8 cellular contexts compared by ENCODE assay signal in genomic region chr6:16712931-16713484, GRCh38. TPM values are rescaled to one million over a fixed set of nuclear protein-coding genes. Genes with fewer than 3 reads are reported as not detected.
DNase-seq lines count a peak whose midpoint lies in the region; ATAC-seq, FAIRE-seq and TF ChIP-seq lines count a peak whose summit lies in the region.

No MANE protein-coding gene starts in this region.

- ATAC-seq in GM12878, result peak; percentile 71
- peak; percentile 61 for ATAC-seq in stimulated activated effector memory CD8-positive, alpha-beta T cell treated with anti-CD3 and anti-CD28 coated beads, Interleukin-12 subunit alpha, Interleukin-12 subunit beta, amount 100 ng/mL, for 72 hours

- SMC1A ChIA-PET in GM12878 (lab: Charles Lee; ENCODE audit: uncharacterized antibody, unreplicated experiment), result interaction anchor here (0.7 to 4.2 kb wide), 25 partner anchors 9 to 430 kb away, joined by 3 to 28 read pairs (median 3); no protein-coding TSS in a partner anchor

- BruUV-seq in GM12878 (replicated peaks; lab: Mats Ljungman, UMichigan), result no TSS peak

- H3K4me3 ChIP-seq in OCI-LY3 (ENCODE audit: low read length) (peak overlapping the region; percentile 52; the same call in 1 of the 2 replicates), GM12878 (no peak overlapping the region), keratinocyte (ENCODE audit: control insufficient read depth in 2 of 3, extremely low read depth in 1 of 3, insufficient read depth in 2 of 3, low read depth in 1 of 3, low read length in 3 of 3) (peak overlapping the region; percentile 5 to 50 (median 27))

- in situ Hi-C loops in GM12878 (cut with MboI), result no loop called here

- TF ChIP-seq RAD21 in GM12878 (IDR thresholded peaks at IDR 0.05; ENCODE audit: insufficient read depth, low read depth, low read length), result peak; percentile 50

- FAIRE-seq in GM12878 (lab: Jason Lieb, UNC) (no peak), keratinocyte (lab: Jason Lieb, UNC) (peak; percentile 87)

- H3K9me3 ChIP-seq in OCI-LY3 (ENCODE audit: insufficient read depth, low read length) (no peaks in the 10 kb centered on the region), GM12878 (replicated peaks; ENCODE audit: control insufficient read depth, insufficient read depth, low read length) (no peaks in the 10 kb centered on the region), keratinocyte (ENCODE audit: control insufficient read depth, low read depth, low read length) (no peaks in the 10 kb centered on the region)

- peaks cover 33% of the 10 kb centered on the region for H3K36me3 Mint-ChIP-seq in stimulated activated effector memory CD8-positive, alpha-beta T cell treated with anti-CD3 and anti-CD28 coated beads, Interleukin-12 subunit alpha, Interleukin-12 subunit beta, amount 100 ng/mL, for 72 hours

- intact Hi-C loops in GM12878 (cut with micrococcal nuclease; ENCODE audit: unreplicated experiment), result loop anchor here (2.0 to 5.0 kb wide), 4 partner anchors 49 to 201 kb away; partner anchors contain the start of gene ATXN1

- H3K27ac ChIP-seq in OCI-LY3 (ENCODE audit: low read length), result no peak overlapping the region
- peak overlapping the region; percentile 40; the same call in 1 of the 2 replicates for H3K27ac ChIP-seq in GM12878 (ENCODE audit: control insufficient read depth, insufficient read depth)
- peak overlapping the region; percentile 96 for H3K27ac ChIP-seq in keratinocyte (ENCODE audit: control insufficient read depth, insufficient read depth, low read length)

- peak overlapping the region; percentile 70 for H3K4me3 Mint-ChIP-seq in stimulated activated effector memory CD8-positive, alpha-beta T cell treated with anti-CD3 and anti-CD28 coated beads, Interleukin-12 subunit alpha, Interleukin-12 subunit beta, amount 100 ng/mL, for 72 hours

- TF ChIP-seq CTCF in OCI-LY3 (IDR thresholded peaks at IDR 0.05; ENCODE audit: low read depth, low read length) (peak; percentile 33), GM12878 (IDR thresholded peaks at IDR 0.05 in 2 of 3, conservative IDR thresholded peaks at IDR 0.05 in 1 of 3; ENCODE audit: control insufficient read depth in 2 of 3, extremely low read depth in 1 of 3, insufficient read depth in 1 of 3, low read depth in 3 of 3, low read length in 3 of 3) (peak; percentile 25 to 56 (median 50)), keratinocyte (optimal IDR thresholded peaks at IDR 0.05 in 1 of 3, IDR thresholded peaks at IDR 0.05 in 1 of 3, conservative IDR thresholded peaks at IDR 0.05 in 1 of 3; ENCODE audit: extremely low read depth in 1 of 3, insufficient read depth in 2 of 3, low read length in 3 of 3) (peak; percentile 42 to 51 (median 49))

- POLR2A ChIA-PET in GM12878 (lab: Charles Lee), result interaction anchor here (1.0 to 1.6 kb wide), 4 partner anchors 13 to 241 kb away, joined by 3 to 5 read pairs (median 4); no protein-coding TSS in a partner anchor

- no peaks in the 10 kb centered on the region for H3K9me1 ChIP-seq in keratinocyte (ENCODE audit: control insufficient read depth, extremely low read depth, insufficient read depth, low read length)

- DNase-seq in GM04503 (ENCODE audit: low read depth), result peak; percentile 91
- peak; percentile 95 for DNase-seq in HCEC 1CT
- DNase-seq in GM12878 (ENCODE audit: low read depth, low spot score), result no peak
- DNase-seq in keratinocyte (ENCODE audit: low read depth, low spot score), result peak; percentile 76
- peak in 1 of 2 donors; percentile 66 for DNase-seq in stimulated activated effector memory CD8-positive, alpha-beta T cell treated with anti-CD3 and anti-CD28 coated beads, Interleukin-12 subunit alpha, Interleukin-12 subunit beta, amount 100 ng/mL, for 72 hours (ENCODE audit: low spot score in 2 of 2)
- no peak for DNase-seq in GM19238 (ENCODE audit: insufficient read length, low spot score)
- DNase-seq in activated CD4-positive, CD25-positive, alpha-beta regulatory T cell treated with anti-CD3 and anti-CD28 coated beads, Interleukin-2, amount 50 U/mL, for 72 hours, result no peak

- no peaks in the 10 kb centered on the region for H3K9me3 Mint-ChIP-seq in stimulated activated effector memory CD8-positive, alpha-beta T cell treated with anti-CD3 and anti-CD28 coated beads, Interleukin-12 subunit alpha, Interleukin-12 subunit beta, amount 100 ng/mL, for 72 hours

- H3K9ac ChIP-seq in OCI-LY3 (ENCODE audit: low read length) (no peak overlapping the region), GM12878 (ENCODE audit: control insufficient read depth, insufficient read depth, low read length) (no peak overlapping the region), keratinocyte (ENCODE audit: control insufficient read depth, extremely low read depth, insufficient read depth, low read length) (peak overlapping the region; percentile 80)

- no peak for TF ChIP-seq POLR2A in GM12878 (IDR thresholded peaks at IDR 0.05; ENCODE audit: low read depth, low read length)

- CTCF ChIA-PET in GM12878 (lab: Yijun Ruan, JAX), result interaction anchor here (0.8 to 5.1 kb wide), 15 partner anchors 12 to 380 kb away, joined by 3 to 28 read pairs (median 6); partner anchors contain the start of gene ATXN1

- RAD21 ChIA-PET in GM12878 (lab: Charles Lee; ENCODE audit: unreplicated experiment), result interaction anchor here (0.7 to 3.4 kb wide), 19 partner anchors 13 to 408 kb away, joined by 3 to 17 read pairs (median 5); no protein-coding TSS in a partner anchor

- H3K4me2 ChIP-seq in OCI-LY3 (ENCODE audit: low read length), result peak overlapping the region; percentile 51
- H3K4me2 ChIP-seq in GM12878 (ENCODE audit: control insufficient read depth, insufficient read depth), result peak overlapping the region; percentile 64
- H3K4me2 ChIP-seq in keratinocyte (ENCODE audit: control insufficient read depth, extremely low read depth, insufficient read depth, low read depth, low read length), result peak overlapping the region; percentile 81

- 10% methylated on average over 7 of the region's 7 CpGs for WGBS in GM12878 (ENCODE audit: insufficient coverage, insufficient replicate concordance, low lambda C conversion rate, missing lambda C conversion rate)

- peak in 1 of 2 experiments; percentile 66; a peak in 1 of 4 replicates for TF ChIP-seq EP300 in GM12878 (IDR thresholded peaks at IDR 0.05; ENCODE audit: borderline replicate concordance in 1 of 2, control insufficient read depth in 1 of 2, low read depth in 2 of 2, low read length in 2 of 2)

- H3K4me1 ChIP-seq in OCI-LY3 (ENCODE audit: low read length) (peaks cover 16% of the 10 kb centered on the region), GM12878 (ENCODE audit: control insufficient read depth, insufficient read depth, low read length) (peaks cover 18% of the 10 kb centered on the region), keratinocyte (ENCODE audit: control insufficient read depth, extremely low read depth, insufficient read depth, low read length) (peaks cover 31% of the 10 kb centered on the region)

- H3K4me1 Mint-ChIP-seq in stimulated activated effector memory CD8-positive, alpha-beta T cell treated with anti-CD3 and anti-CD28 coated beads, Interleukin-12 subunit alpha, Interleukin-12 subunit beta, amount 100 ng/mL, for 72 hours, result peaks cover 74% of the 10 kb centered on the region

- H4K20me1 ChIP-seq in OCI-LY3 (ENCODE audit: insufficient read depth, low read length) (no peaks in the 10 kb centered on the region), GM12878 (ENCODE audit: control insufficient read depth, insufficient read depth) (peaks cover 3% of the 10 kb centered on the region; the same call in 1 of the 2 replicates), keratinocyte (ENCODE audit: control insufficient read depth, extremely low read depth, insufficient read depth, low read length) (no peaks in the 10 kb centered on the region)

- H3K27me3 ChIP-seq in OCI-LY3 (ENCODE audit: low read depth, low read length), result peaks cover 33% of the 10 kb centered on the region
- no peaks in the 10 kb centered on the region for H3K27me3 ChIP-seq in GM12878 (replicated peaks in 1 of 2; ENCODE audit: control insufficient read depth in 2 of 2, insufficient read depth in 2 of 2, low read length in 1 of 2)
- H3K27me3 ChIP-seq in keratinocyte (ENCODE audit: control insufficient read depth, extremely low read depth, insufficient read depth, low read length), result no peaks in the 10 kb centered on the region

- no peak overlapping the region for H2AFZ ChIP-seq in OCI-LY3 (ENCODE audit: low read depth, low read length)
- H2AFZ ChIP-seq in GM12878 (ENCODE audit: control insufficient read depth, low read depth, low read length), result no peak overlapping the region
- H2AFZ ChIP-seq in keratinocyte (ENCODE audit: control insufficient read depth, low read length), result peak overlapping the region; percentile 64

- no peaks in the 10 kb centered on the region for H3K36me3 ChIP-seq in OCI-LY3 (replicated peaks; ENCODE audit: low read depth, low read length)
- no peaks in the 10 kb centered on the region for H3K36me3 ChIP-seq in GM12878 (ENCODE audit: control insufficient read depth in 2 of 2, insufficient read depth in 2 of 2, low read length in 1 of 2)
- peaks cover 0 to 7% of the 10 kb centered on the region in 2 experiments for H3K36me3 ChIP-seq in keratinocyte (ENCODE audit: control insufficient read depth in 2 of 2, extremely low read depth in 1 of 2, insufficient read depth in 2 of 2, low read length in 2 of 2)

- dilution Hi-C loops in keratinocyte (cut with MboI; ENCODE audit: extremely low pct_ligation_motif_present, low sequenced_read_pairs), result no loop called here

- H3K79me2 ChIP-seq in OCI-LY3 (ENCODE audit: low read length), result no peaks in the 10 kb centered on the region
- H3K79me2 ChIP-seq in GM12878 (ENCODE audit: control insufficient read depth, insufficient read depth, low read length), result no peaks in the 10 kb centered on the region
- H3K79me2 ChIP-seq in keratinocyte (ENCODE audit: control insufficient read depth, insufficient read depth, low read length), result peaks cover 6% of the 10 kb centered on the region

- peak overlapping the region; percentile 91 for H3K27ac Mint-ChIP-seq in stimulated activated effector memory CD8-positive, alpha-beta T cell treated with anti-CD3 and anti-CD28 coated beads, Interleukin-12 subunit alpha, Interleukin-12 subunit beta, amount 100 ng/mL, for 72 hours

RNA-seq across cellular contexts. Expression of gene ATXN1, which starts 48.3 kb away (rescaled TPM):
- 540 and 542 TPM in 2 replicates for total RNA-seq in GM12878 (2013; cell fraction: nucleolus; rRNA removed)
- total RNA-seq in GM12878 (2014; rRNA removed), result 36.5 and 38.5 TPM in 2 replicates
- total RNA-seq in GM12878 (2014; rRNA removed; fragmentation: Illumina TruSeq; extraction: Trizol), result 22.8 and 23.3 TPM in 2 replicates
- total RNA-seq in GM12878 (2021), result 46.3 and 51.2 TPM in 2 replicates
- polyA plus RNA-seq in GM12878 (2011; ENCODE audit: low read depth), result 16.7 TPM
- polyA plus RNA-seq in GM12878 (2011; rRNA removed), result 50.7 and 55.4 TPM in 2 replicates
- polyA plus RNA-seq in GM12878 (2011; cell fraction: cytosol; rRNA removed), result 40.5 and 61.2 TPM in 2 replicates
- 98.3 and 141 TPM in 2 replicates for polyA plus RNA-seq in GM12878 (2011; cell fraction: nucleus; rRNA removed)
- polyA plus RNA-seq in GM12878 (2012), result 14.8 and 21.3 TPM in 2 replicates
- 15.6 and 20.6 TPM in 2 replicates for polyA plus RNA-seq in GM12878 (2014; fragmentation: Illumina TruSeq; extraction: Trizol)
- polyA plus RNA-seq in GM12878 (2014; fragmentation: Nextera tagmentation; extraction: Ambion mirVana), result 10 to 100 TPM; 12.2 to 13.7 TPM
- 18.2 and 20.4 TPM in 2 replicates for polyA plus RNA-seq in GM12878 (2014; rRNA removed)
- polyA plus RNA-seq in GM12878 (2016; fragmentation: Nextera tagmentation; extraction: Ambion mirVana), result 10 to 100 TPM; 17.9 to 23.7 TPM
- 125 and 130 TPM in 2 replicates for polyA minus RNA-seq in GM12878 (2011; rRNA and poly(A)+ RNA removed)
- 52.1 and 57.6 TPM in 2 replicates for polyA minus RNA-seq in GM12878 (2011; cell fraction: cytosol; rRNA and poly(A)+ RNA removed)
- polyA minus RNA-seq in GM12878 (2011; cell fraction: nucleus; rRNA and poly(A)+ RNA removed), result 137 and 248 TPM in 2 replicates
- 9.4 to 9.7 TPM (median 9.4 TPM) in 3 replicates for polyA plus RNA-seq in keratinocyte
- polyA plus RNA-seq in keratinocyte (2011; ENCODE audit: low read depth), result 6.3 TPM
- 7.3 and 7.5 TPM in 2 replicates for polyA plus RNA-seq in keratinocyte (2011; cell fraction: cytosol; rRNA removed)
- polyA plus RNA-seq in keratinocyte (2011; cell fraction: nucleus; rRNA removed), result 19.2 and 21.1 TPM in 2 replicates
- 8.8 and 11.5 TPM in 2 replicates for polyA plus RNA-seq in keratinocyte (2012; ENCODE audit: low replicate concordance)
- polyA minus RNA-seq in keratinocyte, result 13.2 to 34.1 TPM (median 23.4 TPM) in 3 replicates
- 8.1 TPM for polyA minus RNA-seq in keratinocyte (2011; cell fraction: cytosol; rRNA and poly(A)+ RNA removed)
- 31.4 and 46.3 TPM in 2 replicates for polyA minus RNA-seq in keratinocyte (2011; cell fraction: nucleus; rRNA and poly(A)+ RNA removed)

Comparison
In these comparisons a context has a peak if more than half of its experiments do, and no peak if none do; other contexts are left out.
1. DNase-seq: peak in GM04503 (single experiment), HCEC 1CT (single experiment) and keratinocyte (single experiment); none in GM12878 (single experiment), GM19238 (single experiment) and activated CD4-positive, CD25-positive, alpha-beta regulatory T cell treated with anti-CD3 and anti-CD28 coated beads, Interleukin-2, amount 50 U/mL, for 72 hours (single experiment).
2. Peak in every context shown above with its lines, with median percentiles within 50 percentile points of each other: H3K4me2 ChIP-seq and CTCF ChIP-seq.